24 cellular contexts compared by ENCODE assay signal in the genomic region with DNA sequence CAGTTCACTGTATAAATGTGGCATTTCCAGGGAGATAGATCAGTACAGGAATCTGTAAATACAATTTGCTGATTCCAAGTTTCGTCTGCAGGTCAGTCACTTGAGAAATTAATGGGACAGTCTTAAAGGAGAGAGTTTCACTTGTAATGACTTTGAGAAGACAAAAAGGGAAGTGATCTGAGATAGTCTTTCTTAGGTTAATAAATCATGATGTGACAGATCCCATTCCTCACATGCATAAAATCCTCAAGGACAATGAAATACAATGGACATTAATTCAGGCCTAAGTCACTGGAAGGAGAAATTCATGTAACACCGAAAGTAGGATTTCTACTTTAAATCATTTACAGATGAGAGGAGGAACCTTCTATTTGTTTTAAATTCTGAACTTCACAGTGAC.
"Had no signal": no experiment of that assay in that cellular context is flagged by ENCODE, and none has a peak within 500 bp of the region (broad histone marks: within the 10 kb centered on the region; RNA-seq: fewer than 3 reads in every experiment).

No MANE protein-coding gene starts in this region.

- ATAC-seq: activated CD8-positive, alpha-beta T cell treated with anti-CD3 and anti-CD28 coated beads for 36 hours; activated T-cell treated with anti-CD3 and anti-CD28 coated beads, Interleukin-2, amount 50 U/mL, for 72 hours; activated T-helper 17 cell treated with anti-CD3 and anti-CD28 coated beads, Interleukin-2, amount 50 U/mL, for 72 hours had no signal

- H3K9me3 Mint-ChIP-seq: activated CD4-positive, alpha-beta T cell treated with anti-CD3 and anti-CD28 coated beads, Interleukin-2, amount 10 ng/mL, durations not matched to agents 24 days and 14 days; activated CD8-positive, alpha-beta T cell treated with anti-CD3 and anti-CD28 coated beads for 36 hours; activated naive CD8-positive, alpha-beta T cell treated with anti-CD3 and anti-CD28 coated beads for 36 hours; activated T-cell treated with anti-CD3 and anti-CD28 coated beads, Interleukin-2, amount 50 U/mL, for 72 hours; activated T-helper 17 cell treated with anti-CD3 and anti-CD28 coated beads, Interleukin-2, amount 50 U/mL, for 72 hours had no signal

- DNase-seq: activated CD4-positive, alpha-beta T cell treated with anti-CD3 and anti-CD28 coated beads, Interleukin-2, amount 10 ng/mL, durations not matched to agents 24 days and 14 days; activated CD4-positive, alpha-beta T cell treated with anti-CD3 and anti-CD28 coated beads, Interleukin-2, amount 50 U/mL, for 4 hours; activated CD4-positive, CD25-positive, alpha-beta regulatory T cell; activated CD8-positive, alpha-beta T cell treated with anti-CD3 and anti-CD28 coated beads for 36 hours; activated effector memory CD4-positive, alpha-beta T cell treated with anti-CD3 and anti-CD28 coated beads, Interleukin-2, amount 50 U/mL, for 16 hours; activated naive CD4-positive, alpha-beta T cell; activated naive CD4-positive, alpha-beta T cell treated with anti-CD3 and anti-CD28 coated beads, Interleukin-2, amount 50 U/mL, for 16 hours; activated naive CD8-positive, alpha-beta T cell treated with anti-CD3 and anti-CD28 coated beads for 36 hours; activated T-cell treated with anti-CD3 and anti-CD28 coated beads, Interleukin-2, amount 50 U/mL, for 1 hour; activated T-cell treated with anti-CD3 and anti-CD28 coated beads, Interleukin-2, amount 50 U/mL, for 72 hours; amniotic stem cell; aorta; brain microvascular endothelial cell; central memory CD4-positive, alpha-beta T cell; NCI-H1092; NCI-H1436 treated with DMSO at 0.1 percent for 48 hours; NCI-H1694 treated with DMSO at 0.1 percent for 48 hours; NCI-H2029; NCI-H345; NCI-H524 treated with DMSO at 0.1 percent for 48 hours; Right ventricle myocardium superior; T1000; WERI-Rb-1 had no signal

- H3K4me1 Mint-ChIP-seq: activated CD4-positive, alpha-beta T cell treated with anti-CD3 and anti-CD28 coated beads, Interleukin-2, amount 10 ng/mL, durations not matched to agents 24 days and 14 days; activated naive CD8-positive, alpha-beta T cell treated with anti-CD3 and anti-CD28 coated beads for 36 hours; activated T-helper 17 cell treated with anti-CD3 and anti-CD28 coated beads, Interleukin-2, amount 50 U/mL, for 72 hours had no signal

- H3K36me3 ChIP-seq: brain microvascular endothelial cell, WERI-Rb-1 had no signal

- H3K27ac ChIP-seq: brain microvascular endothelial cell, WERI-Rb-1 had no signal

- H3K4me3 Mint-ChIP-seq: activated CD4-positive, alpha-beta T cell treated with anti-CD3 and anti-CD28 coated beads, Interleukin-2, amount 10 ng/mL, durations not matched to agents 24 days and 14 days; activated CD8-positive, alpha-beta T cell treated with anti-CD3 and anti-CD28 coated beads for 36 hours; activated naive CD8-positive, alpha-beta T cell treated with anti-CD3 and anti-CD28 coated beads for 36 hours; activated T-cell treated with anti-CD3 and anti-CD28 coated beads, Interleukin-2, amount 50 U/mL, for 72 hours; activated T-helper 17 cell treated with anti-CD3 and anti-CD28 coated beads, Interleukin-2, amount 50 U/mL, for 72 hours had no signal

- H3K36me3 Mint-ChIP-seq: activated naive CD8-positive, alpha-beta T cell treated with anti-CD3 and anti-CD28 coated beads for 36 hours had no signal

- H3K27ac Mint-ChIP-seq: activated CD4-positive, alpha-beta T cell treated with anti-CD3 and anti-CD28 coated beads, Interleukin-2, amount 10 ng/mL, durations not matched to agents 24 days and 14 days; activated CD8-positive, alpha-beta T cell treated with anti-CD3 and anti-CD28 coated beads for 36 hours; activated naive CD8-positive, alpha-beta T cell treated with anti-CD3 and anti-CD28 coated beads for 36 hours; activated T-cell treated with anti-CD3 and anti-CD28 coated beads, Interleukin-2, amount 50 U/mL, for 72 hours; activated T-helper 17 cell treated with anti-CD3 and anti-CD28 coated beads, Interleukin-2, amount 50 U/mL, for 72 hours had no signal

- H3K27me3 Mint-ChIP-seq: activated CD4-positive, alpha-beta T cell treated with anti-CD3 and anti-CD28 coated beads, Interleukin-2, amount 10 ng/mL, durations not matched to agents 24 days and 14 days; activated naive CD8-positive, alpha-beta T cell treated with anti-CD3 and anti-CD28 coated beads for 36 hours; activated T-helper 17 cell treated with anti-CD3 and anti-CD28 coated beads, Interleukin-2, amount 50 U/mL, for 72 hours had no signal

- H3K27me3 ChIP-seq: brain microvascular endothelial cell had no signal
